Comparison of ENCODE assay signal across 15 cellular contexts in the genomic region with DNA sequence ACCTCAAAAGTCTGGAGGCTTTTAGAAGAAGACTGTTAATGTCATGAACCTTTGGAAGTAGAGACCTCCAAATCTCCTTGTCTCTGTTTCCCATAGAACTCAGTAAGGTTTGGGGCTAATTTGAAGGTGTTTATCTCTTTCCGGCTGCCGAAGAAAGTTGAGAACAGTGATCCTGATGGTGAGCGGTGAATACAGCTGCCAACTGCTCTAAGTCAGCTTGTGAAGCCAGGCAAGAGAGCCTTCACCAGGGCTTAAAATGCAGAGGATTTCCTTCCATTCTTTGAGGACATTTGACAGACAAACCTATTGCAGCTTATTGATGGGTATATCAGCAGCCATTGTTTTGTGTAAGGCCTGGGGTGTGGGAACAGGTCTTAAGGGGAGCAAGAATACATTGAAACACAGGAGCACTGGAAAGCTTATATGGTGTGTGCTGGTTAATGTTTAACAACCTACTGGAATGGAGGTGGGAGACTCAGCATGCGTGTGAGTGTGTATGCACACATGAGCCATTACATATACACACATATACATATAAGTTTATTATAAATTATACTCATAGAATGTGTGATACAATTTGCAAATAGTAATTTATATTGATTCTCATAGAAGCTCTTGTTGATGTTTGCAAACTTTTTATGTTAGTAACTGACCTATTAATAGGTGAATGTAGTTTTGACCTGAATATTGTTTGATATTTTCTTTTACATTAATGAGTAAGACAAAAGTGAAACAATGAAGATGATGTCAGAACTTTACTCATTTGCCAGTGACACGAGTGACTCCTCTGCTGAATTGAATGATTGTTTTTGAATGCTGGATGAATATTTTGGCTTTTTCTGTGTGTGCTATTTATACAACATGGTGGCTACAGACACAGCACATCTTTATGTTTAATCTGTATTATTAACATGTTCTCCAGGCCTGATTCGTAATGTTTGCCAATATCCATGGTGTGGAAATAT. TPM values are rescaled to one million over a fixed set of nuclear protein-coding genes. Genes with fewer than 3 reads are reported as not detected.
DNase-seq lines count a peak whose midpoint lies in the region; ATAC-seq, FAIRE-seq and TF ChIP-seq lines count a peak whose summit lies in the region.
"Had no signal": no experiment of that assay in that cellular context is flagged by ENCODE, and none has a peak within 500 bp of the region (broad histone marks: within the 10 kb centered on the region; RNA-seq: fewer than 3 reads in every experiment).

No MANE protein-coding gene starts in this region.

- peak overlapping the region; percentile 20 for H3K9ac ChIP-seq in Karpas-422 (ENCODE audit: low read length)
- H3K9ac ChIP-seq in PC-3 (ENCODE audit: low read length): no peak overlapping the region

- H3K4me2 ChIP-seq in Karpas-422 (ENCODE audit: low read depth, low read length, poor library complexity, severe bottlenecking) (peak overlapping the region; percentile 57), PC-3 (ENCODE audit: low read length) (no peak overlapping the region)
- H3K4me2 ChIP-seq: smooth muscle cell had no signal

- 31 to 58% (median 44%) methylated on average over 6 of the region's 6 CpGs for WGBS in small intestine, 3 donors

- FAIRE-seq in small intestine (lab: Jason Lieb, UNC): no peak

- H3K79me2 ChIP-seq in Karpas-422 (ENCODE audit: low read length): peaks cover 91% of the 10 kb centered on the region
- H3K79me2 ChIP-seq in PC-3 (ENCODE audit: low read length): no peaks in the 10 kb centered on the region

- POLR2A ChIA-PET in PC-3 (lab: Charles Lee; ENCODE audit: unreplicated experiment): no interaction called here

- no TSS peak for BruUV-seq in PC-3 (replicated peaks; lab: Mats Ljungman, UMichigan)

- H3F3A ChIP-seq in PC-3 (ENCODE audit: low read length, unreplicated experiment): no peaks in the 10 kb centered on the region

- H3K4me3 ChIP-seq in Karpas-422 (ENCODE audit: low read length): peak overlapping the region; percentile 6; the same call in 1 of the 2 replicates
- no peak overlapping the region for H3K4me3 ChIP-seq in small intestine (ENCODE audit: low read depth in 1 of 2, low read length in 2 of 2)
- H3K4me3 ChIP-seq in PC-3 (ENCODE audit: low read length): no peak overlapping the region
- H3K4me3 ChIP-seq: smooth muscle cell, tibial nerve had no signal

- H3K9me3 ChIP-seq in Karpas-422 (ENCODE audit: low read length): no peaks in the 10 kb centered on the region
- H3K9me3 ChIP-seq in small intestine (ENCODE audit: control insufficient read depth, low read depth): no peaks in the 10 kb centered on the region
- no peaks in the 10 kb centered on the region for H3K9me3 ChIP-seq in PC-3 (ENCODE audit: low read length)
- H3K9me3 ChIP-seq: tibial nerve had no signal

- no peak for DNase-seq in Karpas-422
- peak; percentile 39 for DNase-seq in SW480 (ENCODE audit: low spot score)
- DNase-seq in left colon: no peak
- peak; percentile 63 for DNase-seq in small intestine
- no peak for DNase-seq in 8988T
- DNase-seq in DMS153 treated with DMSO at 0.1 percent for 48 hours (lab: John Stamatoyannopoulos, UW; ENCODE audit: unreplicated experiment): no peak
- no peak for DNase-seq in PC-3
- DNase-seq: brain microvascular endothelial cell; DND-41; effector CD4-positive, alpha-beta T cell; GOT3; MM.1S; NCI-H1930 had no signal

- ATAC-seq in left colon (peak; percentile 64), PC-3 (no peak)

- H3K36me3 ChIP-seq in Karpas-422 (ENCODE audit: insufficient read depth, low read length): no peaks in the 10 kb centered on the region; the same call in 1 of the 2 replicates
- H3K36me3 ChIP-seq in small intestine (ENCODE audit: control insufficient read depth in 2 of 2, insufficient read depth in 2 of 2, low read length in 2 of 2): no peaks in the 10 kb centered on the region
- no peaks in the 10 kb centered on the region for H3K36me3 ChIP-seq in PC-3 (ENCODE audit: low read depth, low read length)
- H3K36me3 ChIP-seq: brain microvascular endothelial cell, tibial nerve had no signal

- H3K9me2 ChIP-seq in Karpas-422 (replicated peaks; ENCODE audit: insufficient read depth, low read length): no peaks in the 10 kb centered on the region
- no peaks in the 10 kb centered on the region for H3K9me2 ChIP-seq in PC-3 (replicated peaks; ENCODE audit: low read length)

- H4K20me1 ChIP-seq in Karpas-422 (ENCODE audit: insufficient read depth, low read depth, low read length): peaks cover 20% of the 10 kb centered on the region; the same call in 1 of the 2 replicates
- no peaks in the 10 kb centered on the region for H4K20me1 ChIP-seq in PC-3 (ENCODE audit: low read length)

- intact Hi-C loops in left colon (cut with DNase I, micrococcal nuclease) (no loop called here), PC-3 (cut with micrococcal nuclease) (no loop called here)

- H3K4me1 ChIP-seq in Karpas-422 (ENCODE audit: low read length): peaks cover 100% of the 10 kb centered on the region
- H3K4me1 ChIP-seq in small intestine (ENCODE audit: control insufficient read depth in 2 of 2, insufficient read depth in 1 of 2, low read depth in 1 of 2, low read length in 1 of 2): peaks cover 6 to 13% of the 10 kb centered on the region in 2 donors
- no peaks in the 10 kb centered on the region for H3K4me1 ChIP-seq in PC-3 (ENCODE audit: insufficient read depth, low read length)

- no peaks in the 10 kb centered on the region for H3K27me3 ChIP-seq in Karpas-422 (ENCODE audit: low read length)
- no peaks in the 10 kb centered on the region for H3K27me3 ChIP-seq in small intestine (ENCODE audit: control insufficient read depth in 2 of 2, insufficient read depth in 2 of 2, low read length in 2 of 2)
- no peaks in the 10 kb centered on the region for H3K27me3 ChIP-seq in PC-3 (ENCODE audit: low read length)
- H3K27me3 ChIP-seq: brain microvascular endothelial cell, tibial nerve had no signal

- TF ChIP-seq CTCF in PC-3 (conservative IDR thresholded peaks at IDR 0.05; ENCODE audit: low read depth, low read length): no peak

- CTCF ChIA-PET in PC-3 (lab: Charles Lee): no interaction called here

- H3K27ac ChIP-seq in Karpas-422 (ENCODE audit: low read length) (peak overlapping the region; percentile 97), small intestine (ENCODE audit: low read depth in 1 of 2, low read length in 1 of 2) (peak overlapping the region in 1 of 2 donors; percentile 61), PC-3 (ENCODE audit: low read length) (no peak overlapping the region)
- H3K27ac ChIP-seq: brain microvascular endothelial cell had no signal

- H2AFZ ChIP-seq in Karpas-422 (ENCODE audit: low read length) (no peak overlapping the region), PC-3 (ENCODE audit: low read length) (no peak overlapping the region)

RNA-seq across cellular contexts. Expression of a gene that starts 18.1 kb away (rescaled TPM):
- total RNA-seq in Karpas-422 (2014; rRNA removed; shearing (Covaris generic); ENCODE audit: low replicate concordance): 69.0 and 92.4 TPM in 2 replicates
- 10 to 100 TPM; 29.3 to 30.9 TPM for total RNA-seq in left colon
- 1 to 10 TPM; 3.0 to 6.6 (median 5.1) TPM for polyA plus RNA-seq in small intestine
- total RNA-seq in PC-3 (2014; rRNA removed): 1.3 and 1.4 TPM in 2 replicates

Comparison
In these comparisons a context has a peak if more than half of its experiments do, and no peak if none do; other contexts are left out.
1. DNase-seq: peak in SW480 (single experiment) and small intestine (single experiment); none in Karpas-422 (single experiment), left colon (0 of 2), 8988T (single experiment), DMS153 treated with DMSO at 0.1 percent for 48 hours (single experiment) and PC-3 (single experiment).
2. RNA of a gene that starts 18.1 kb away (total RNA-seq): 69.0 to 92.4 TPM in Karpas-422 and 29.3 to 30.9 TPM in left colon; 1.3 to 1.4 TPM in PC-3; every median in the first group is over 10 times any median in the second.